2 cellular contexts compared by ENCODE assay signal in the genomic region with DNA sequence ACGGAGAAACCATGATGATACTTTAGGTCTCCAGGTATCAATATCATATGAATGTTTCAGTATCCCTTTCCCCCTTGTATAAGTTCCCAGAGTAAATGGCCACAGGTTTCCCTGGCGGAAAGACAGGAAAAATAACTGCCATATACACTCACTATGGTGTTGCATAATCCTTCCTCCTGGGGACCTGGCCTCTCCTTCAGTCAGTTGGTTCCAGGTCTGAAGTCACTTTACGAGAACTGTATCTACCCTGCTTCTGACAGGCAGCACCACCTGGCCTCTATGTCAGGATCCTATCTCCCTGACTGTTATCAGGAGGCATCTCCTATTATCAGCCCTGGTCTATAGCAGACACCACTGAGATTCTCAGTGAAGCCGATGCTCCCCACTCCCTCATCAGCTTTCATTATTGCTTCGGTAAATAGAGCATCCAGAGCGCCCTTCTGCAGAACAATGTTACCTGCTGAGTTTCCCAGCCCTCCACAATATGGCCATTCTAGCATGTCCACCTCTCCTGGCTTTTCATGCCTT.
TF ChIP-seq lines count a peak whose summit lies in the region.

No MANE protein-coding gene starts in this region.

TF ChIP-seq in IMR-90, 13 proteins besides CTCF, POLR2A, EP300 and RAD21:
- TF ChIP-seq BHLHE40 (IDR thresholded peaks at IDR 0.05; ENCODE audit: low read depth, low read length) = no peak
- TF ChIP-seq, protein P1, sequence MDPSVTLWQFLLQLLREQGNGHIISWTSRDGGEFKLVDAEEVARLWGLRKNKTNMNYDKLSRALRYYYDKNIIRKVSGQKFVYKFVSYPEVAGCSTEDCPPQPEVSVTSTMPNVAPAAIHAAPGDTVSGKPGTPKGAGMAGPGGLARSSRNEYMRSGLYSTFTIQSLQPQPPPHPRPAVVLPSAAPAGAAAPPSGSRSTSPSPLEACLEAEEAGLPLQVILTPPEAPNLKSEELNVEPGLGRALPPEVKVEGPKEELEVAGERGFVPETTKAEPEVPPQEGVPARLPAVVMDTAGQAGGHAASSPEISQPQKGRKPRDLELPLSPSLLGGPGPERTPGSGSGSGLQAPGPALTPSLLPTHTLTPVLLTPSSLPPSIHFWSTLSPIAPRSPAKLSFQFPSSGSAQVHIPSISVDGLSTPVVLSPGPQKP (IDR thresholded peaks at IDR 0.05; ENCODE audit: borderline replicate concordance, low read depth, low read length) = no peak
- no peak for TF ChIP-seq NFE2L2 (IDR thresholded peaks at IDR 0.05; ENCODE audit: low read depth, low read length)
- TF ChIP-seq RCOR1 (IDR thresholded peaks at IDR 0.05; ENCODE audit: insufficient replicate concordance, low read length) = no peak
- no peak for TF ChIP-seq FOS (IDR thresholded peaks at IDR 0.05; ENCODE audit: low read depth, low read length)
- no peak for TF ChIP-seq MXI1 (IDR thresholded peaks at IDR 0.05; ENCODE audit: borderline replicate concordance, low read depth, low read length)
- no peak for TF ChIP-seq SMC3 (IDR thresholded peaks at IDR 0.05; ENCODE audit: low read depth, low read length)
- TF ChIP-seq, protein P2, sequence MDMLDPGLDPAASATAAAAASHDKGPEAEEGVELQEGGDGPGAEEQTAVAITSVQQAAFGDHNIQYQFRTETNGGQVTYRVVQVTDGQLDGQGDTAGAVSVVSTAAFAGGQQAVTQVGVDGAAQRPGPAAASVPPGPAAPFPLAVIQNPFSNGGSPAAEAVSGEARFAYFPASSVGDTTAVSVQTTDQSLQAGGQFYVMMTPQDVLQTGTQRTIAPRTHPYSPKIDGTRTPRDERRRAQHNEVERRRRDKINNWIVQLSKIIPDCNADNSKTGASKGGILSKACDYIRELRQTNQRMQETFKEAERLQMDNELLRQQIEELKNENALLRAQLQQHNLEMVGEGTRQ (IDR thresholded peaks at IDR 0.05; ENCODE audit: low read depth, low read length) = no peak
- TF ChIP-seq RFX5 (IDR thresholded peaks at IDR 0.05; ENCODE audit: low read depth, low read length) = no peak
- no peak for TF ChIP-seq MAZ (IDR thresholded peaks at IDR 0.05; ENCODE audit: borderline replicate concordance, low read depth, low read length)
- TF ChIP-seq CEBPB (IDR thresholded peaks at IDR 0.05; ENCODE audit: low read depth, low read length) = no peak
- no peak for TF ChIP-seq CHD1 (IDR thresholded peaks at IDR 0.05; ENCODE audit: low read depth, low read length)
- TF ChIP-seq MAFK (IDR thresholded peaks at IDR 0.05; ENCODE audit: low read depth, low read length) = no peak
TF ChIP-seq in IMR-90: peak in this region for 0.

TF ChIP-seq in K562, 482 proteins besides CTCF, POLR2A, EP300 and RAD21:
- peak; percentile 53 for TF ChIP-seq CEBPB (tag; IDR thresholded peaks at IDR 0.05)
- TF ChIP-seq, protein P3, sequence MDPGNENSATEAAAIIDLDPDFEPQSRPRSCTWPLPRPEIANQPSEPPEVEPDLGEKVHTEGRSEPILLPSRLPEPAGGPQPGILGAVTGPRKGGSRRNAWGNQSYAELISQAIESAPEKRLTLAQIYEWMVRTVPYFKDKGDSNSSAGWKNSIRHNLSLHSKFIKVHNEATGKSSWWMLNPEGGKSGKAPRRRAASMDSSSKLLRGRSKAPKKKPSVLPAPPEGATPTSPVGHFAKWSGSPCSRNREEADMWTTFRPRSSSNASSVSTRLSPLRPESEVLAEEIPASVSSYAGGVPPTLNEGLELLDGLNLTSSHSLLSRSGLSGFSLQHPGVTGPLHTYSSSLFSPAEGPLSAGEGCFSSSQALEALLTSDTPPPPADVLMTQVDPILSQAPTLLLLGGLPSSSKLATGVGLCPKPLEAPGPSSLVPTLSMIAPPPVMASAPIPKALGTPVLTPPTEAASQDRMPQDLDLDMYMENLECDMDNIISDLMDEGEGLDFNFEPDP (CRISPR knock-in tag; IDR thresholded peaks at IDR 0.05) = no peak
